ENCODE assay signal across 22 cellular contexts in the genomic region with DNA sequence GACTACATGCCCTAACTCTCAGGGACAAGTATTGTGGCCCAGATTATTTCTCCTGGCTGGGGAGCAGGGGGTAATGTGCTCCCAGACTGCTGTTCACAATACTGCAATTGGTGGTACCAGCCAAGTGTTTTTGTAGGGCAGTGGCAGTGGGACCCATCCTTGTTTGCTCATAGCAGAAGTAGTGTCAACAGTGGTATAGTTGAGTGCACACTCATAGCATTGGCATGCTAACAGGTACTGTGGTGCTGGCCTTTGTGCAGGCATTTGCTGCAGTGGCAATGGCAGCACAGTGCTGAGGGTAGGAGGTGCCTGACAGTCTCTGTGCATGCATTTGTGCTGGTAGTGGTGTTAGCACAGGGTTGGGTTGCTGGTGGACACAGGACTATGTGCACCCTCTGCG.
"Had no signal": no experiment of that assay in that cellular context is flagged by ENCODE, and none has a peak within 500 bp of the region (broad histone marks: within the 10 kb centered on the region; RNA-seq: fewer than 3 reads in every experiment).

No MANE protein-coding gene starts in this region.

- H3K27me3 Mint-ChIP-seq: IgD-negative memory B cell had no signal

- H3K27ac Mint-ChIP-seq: IgD-negative memory B cell had no signal

- H3K9me3 ChIP-seq: SK-N-SH had no signal

- DNase-seq: Kasumi-1, MM.1S, NCI-H1092 treated with DMSO at 0.1 percent for 48 hours, NCI-H1436, NCI-H187, NCI-H2029, NCI-H2081 treated with DMSO at 0.1 percent for 48 hours, NCI-H2171, NCI-H226, NCI-H446, NCI-H510A, NCI-H524 treated with DMSO at 0.1 percent for 48 hours, NCI-H69, NCI-H774, SHP77, SK-N-SH had no signal

- H3K36me3 Mint-ChIP-seq: IgD-negative memory B cell had no signal

- H3K4me2 ChIP-seq: KMS-11, SK-N-SH had no signal

- H3K9me2 ChIP-seq: SK-N-SH had no signal

- H3K27ac ChIP-seq: HL-60, KMS-11, RWPE1 had no signal

- H3K4me3 ChIP-seq: K562 had no signal

- ATAC-seq: K562, Panc1 had no signal

- H3K9ac ChIP-seq: KMS-11, SK-N-SH had no signal
